Comparison of ENCODE assay signal across 31 cellular contexts in genomic region chr11:32473282-32473909, GRCh38. TPM values are rescaled to one million over a fixed set of nuclear protein-coding genes. Genes with fewer than 3 reads are reported as not detected.
"Had no signal": no experiment of that assay in that cellular context is flagged by ENCODE, and none has a peak within 500 bp of the region (broad histone marks: within the 10 kb centered on the region; RNA-seq: fewer than 3 reads in every experiment).

No MANE protein-coding gene starts in this region.

- H3K4me1 ChIP-seq: SJSA1 had no signal

- H3K36me3 ChIP-seq: brain microvascular endothelial cell, SJSA1 had no signal

- H3K27ac ChIP-seq: brain microvascular endothelial cell, SJSA1, VCaP had no signal

- FAIRE-seq: colon had no signal

- H3K27me3 ChIP-seq: brain microvascular endothelial cell had no signal

- DNase-seq: activated CD4-positive, alpha-beta T cell treated with anti-CD3 and anti-CD28 coated beads, Interleukin-2, amount 10 ng/mL, durations not matched to agents 24 days and 14 days; activated CD4-positive, alpha-beta T cell treated with anti-CD3 and anti-CD28 coated beads, Interleukin-2, amount 50 U/mL, for 4 hours; activated CD4-positive, CD25-positive, alpha-beta regulatory T cell; activated CD8-positive, alpha-beta T cell treated with anti-CD3 and anti-CD28 coated beads for 36 hours; activated effector memory CD4-positive, alpha-beta T cell treated with anti-CD3 and anti-CD28 coated beads, Interleukin-2, amount 50 U/mL, for 16 hours; activated naive CD4-positive, alpha-beta T cell; activated naive CD4-positive, alpha-beta T cell treated with anti-CD3 and anti-CD28 coated beads, Interleukin-2, amount 50 U/mL, for 16 hours; activated naive CD8-positive, alpha-beta T cell treated with anti-CD3 and anti-CD28 coated beads for 36 hours; activated T-cell treated with anti-CD3 and anti-CD28 coated beads, Interleukin-2, amount 50 U/mL, for 1 hour; activated T-cell treated with anti-CD3 and anti-CD28 coated beads, Interleukin-2, amount 50 U/mL, for 72 hours; amniotic stem cell; aorta; brain microvascular endothelial cell; central memory CD4-positive, alpha-beta T cell; Kasumi-1; KG1; NCI-H1105; NCI-H1417 treated with DMSO at 0.1 percent for 48 hours; NCI-H1930; NCI-H345; NCI-H524 treated with DMSO at 0.1 percent for 48 hours; RPMI8226; SHP77 treated with DMSO at 0.1 percent for 48 hours; T-helper 9 cell had no signal

- H3K4me3 ChIP-seq: SJSA1 had no signal

- ATAC-seq: activated CD8-positive, alpha-beta T cell treated with anti-CD3 and anti-CD28 coated beads for 36 hours; activated T-cell treated with anti-CD3 and anti-CD28 coated beads, Interleukin-2, amount 50 U/mL, for 72 hours; activated T-helper 17 cell treated with anti-CD3 and anti-CD28 coated beads, Interleukin-2, amount 50 U/mL, for 72 hours; Panc1 had no signal

- H3K9me3 ChIP-seq: SJSA1 had no signal

RNA-seq across cellular contexts. Expression of gene WT1, which starts 38.1 kb away (rescaled TPM):
- total RNA-seq: activated CD4-positive, alpha-beta T cell treated with anti-CD3 and anti-CD28 coated beads, Interleukin-2, amount 10 ng/mL, durations not matched to agents 24 days and 14 days; activated CD8-positive, alpha-beta memory T cell treated with anti-CD3 and anti-CD28 coated beads for 36 hours; activated CD8-positive, alpha-beta T cell treated with anti-CD3 and anti-CD28 coated beads for 36 hours; activated naive CD8-positive, alpha-beta T cell treated with anti-CD3 and anti-CD28 coated beads for 36 hours; activated T-cell treated with anti-CD3 and anti-CD28 coated beads, Interleukin-2, amount 50 U/mL, for 72 hours; activated T-helper 17 cell treated with anti-CD3 and anti-CD28 coated beads, Interleukin-2, amount 50 U/mL, for 72 hours; cerebellum; SJSA1 had no signal
